Comparison of ENCODE assay signal across 18 cellular contexts in genomic region chr2:38109732-38110181, GRCh38. TPM values are rescaled to one million over a fixed set of nuclear protein-coding genes. Genes with fewer than 3 reads are reported as not detected.
DNase-seq lines count a peak whose midpoint lies in the region; ATAC-seq, FAIRE-seq and TF ChIP-seq lines count a peak whose summit lies in the region.
"Had no signal": no experiment of that assay in that cellular context is flagged by ENCODE, and none has a peak within 500 bp of the region (broad histone marks: within the 10 kb centered on the region; RNA-seq: fewer than 3 reads in every experiment).

No MANE protein-coding gene starts in this region.

- no peak overlapping the region for H3K4me2 ChIP-seq in H9 (ENCODE audit: insufficient read depth, insufficient read length, low read length)
- H3K4me2 ChIP-seq: KMS-11 had no signal

- WGBS in liver = 27% methylated on average over 4 of the region's 4 CpGs
- WGBS in H9 (ENCODE audit: extremely low coverage, insufficient read length, low lambda C conversion rate) = no CpG with 5 or more reads among the region's 4 CpGs

- H3K36me3 ChIP-seq in bronchial epithelial cell (ENCODE audit: control insufficient read depth, insufficient read depth, low read length) (no peaks in the 10 kb centered on the region), liver (ENCODE audit: control insufficient read depth in 4 of 4, insufficient read depth in 3 of 4, low read depth in 1 of 4, low read length in 3 of 4) (no peaks in the 10 kb centered on the region)
- H3K36me3 ChIP-seq: esophagus muscularis mucosa, ovary had no signal

- no peak overlapping the region for H3K27ac Mint-ChIP-seq in H9
- H3K27ac Mint-ChIP-seq in natural killer cell treated with Interleukin-12 subunit alpha and Interleukin-12 subunit beta and Interleukin-15 and Interleukin-18, amount 100 ng/mL, for 72 hours = no peak overlapping the region
- H3K27ac Mint-ChIP-seq: WTC11 had no signal

- H3K4me1 ChIP-seq in liver (ENCODE audit: control insufficient read depth in 4 of 4, insufficient read depth in 4 of 4, low read length in 3 of 4) (peaks cover 14 to 41% (median 28%) of the 10 kb centered on the region in 4 donors), H9 (ENCODE audit: insufficient read depth, low read length) (peaks cover 11% of the 10 kb centered on the region)

- no peak overlapping the region for H4K5ac ChIP-seq in H9 (ENCODE audit: insufficient read length, low read depth, low read length)

- no peak overlapping the region for H3K4me3 Mint-ChIP-seq in H9
- no peak overlapping the region for H3K4me3 Mint-ChIP-seq in natural killer cell treated with Interleukin-12 subunit alpha and Interleukin-12 subunit beta and Interleukin-15 and Interleukin-18, amount 100 ng/mL, for 72 hours
- H3K4me3 Mint-ChIP-seq: WTC11 had no signal

- H3K9me3 ChIP-seq in liver (ENCODE audit: control insufficient read depth in 4 of 4, low read length in 3 of 4) = no peaks in the 10 kb centered on the region
- no peaks in the 10 kb centered on the region for H3K9me3 ChIP-seq in H9 (ENCODE audit: control insufficient read depth, low read depth, low read length)
- H3K9me3 ChIP-seq: esophagus muscularis mucosa, ovary had no signal

- no peak overlapping the region for H3K4ac ChIP-seq in H9 (ENCODE audit: low read depth, low read length)

- peaks cover 4 to 21% (median 10%) of the 10 kb centered on the region in 3 experiments; a peak in 5 of 7 replicates for H3K36me3 Mint-ChIP-seq in H9 (ENCODE audit: insufficient read depth in 1 of 3, low read depth in 3 of 3)
- H3K36me3 Mint-ChIP-seq in natural killer cell treated with Interleukin-12 subunit alpha and Interleukin-12 subunit beta and Interleukin-15 and Interleukin-18, amount 100 ng/mL, for 72 hours = peaks cover 16% of the 10 kb centered on the region

- no peak overlapping the region for H3K14ac ChIP-seq in H9 (ENCODE audit: insufficient read depth, low read length)

- H3K9me3 Mint-ChIP-seq in H9 = peaks cover 17 to 22% of the 10 kb centered on the region in 2 experiments
- H3K9me3 Mint-ChIP-seq in natural killer cell treated with Interleukin-12 subunit alpha and Interleukin-12 subunit beta and Interleukin-15 and Interleukin-18, amount 100 ng/mL, for 72 hours = no peaks in the 10 kb centered on the region

- in situ Hi-C loops in ACHN (cut with HindIII; ENCODE audit: low pct_ligation_motif_present, low pct_unique_long_range_greater_than_20kb, low sequenced_read_pairs) = no loop called here

- H4K91ac ChIP-seq in H9 (ENCODE audit: insufficient read length, low read depth, low read length) = no peak overlapping the region

- DNase-seq in ACHN (peak; percentile 85), bronchial epithelial cell (ENCODE audit: low read depth) (peak; percentile 90), H9 (no peak), NCI-H2081 treated with DMSO at 0.1 percent for 48 hours (lab: John Stamatoyannopoulos, UW) (no peak), NCI-H146 (lab: John Stamatoyannopoulos, UW) (no peak)
- no peak for DNase-seq in natural killer cell treated with Interleukin-12 subunit alpha and Interleukin-12 subunit beta and Interleukin-15 and Interleukin-18, amount 100 ng/mL, for 72 hours (ENCODE audit: low spot score)
- DNase-seq: activated T-cell treated with anti-CD3 and anti-CD28 coated beads, Interleukin-2, amount 50 U/mL, for 48 hours; DND-41; NCI-H345; ovary; SHP77 treated with DMSO at 0.1 percent for 48 hours; stimulated activated CD4-positive, alpha-beta T cell treated with anti-CD3 and anti-CD28 coated beads, Interleukin-4, amount 100 ng/mL, for 4 hours had no signal

- no peak overlapping the region for H3K4me3 ChIP-seq in bronchial epithelial cell (ENCODE audit: low read depth, low read length)
- peak overlapping the region; percentile 25 to 63 (median 32) for H3K4me3 ChIP-seq in liver (ENCODE audit: low read depth in 1 of 3, low read length in 3 of 3)
- H3K4me3 ChIP-seq: esophagus muscularis mucosa, ovary had no signal

- peak overlapping the region; percentile 39 to 68 for H3K9ac ChIP-seq in liver (ENCODE audit: low read depth in 1 of 2, low read length in 2 of 2)
- H3K9ac ChIP-seq in H9 (ENCODE audit: extremely low read depth, insufficient read length, low read length) = no peak overlapping the region
- H3K9ac ChIP-seq: KMS-11 had no signal

- H3K79me1 ChIP-seq in H9 (ENCODE audit: insufficient read depth, low read depth, low read length, poor library complexity, severe bottlenecking) = no peaks in the 10 kb centered on the region

- H3K56ac ChIP-seq in H9 (ENCODE audit: insufficient read length, low read depth, low read length) = no peak overlapping the region

- H4K20me1 ChIP-seq in H9 (ENCODE audit: control insufficient read depth, insufficient read depth, insufficient read length) = no peaks in the 10 kb centered on the region

- H2BK120ac ChIP-seq in H9 (ENCODE audit: low read depth, low read length, poor library complexity, severe bottlenecking) = no peak overlapping the region

- H3K27ac ChIP-seq in liver (ENCODE audit: low read depth in 1 of 2, low read length in 2 of 2) (peak overlapping the region; percentile 84 to 85), H9 (ENCODE audit: insufficient read length, low read depth, low read length) (no peak overlapping the region)
- H3K27ac ChIP-seq: esophagus muscularis mucosa, KMS-11, ovary had no signal

- no peaks in the 10 kb centered on the region for H3K23me2 ChIP-seq in H9 (ENCODE audit: insufficient read length, low read depth, low read length, poor library complexity, severe bottlenecking)

- no peak overlapping the region for H2BK12ac ChIP-seq in H9 (ENCODE audit: insufficient read length, low read depth, low read length)

- peak; percentile 33 to 35 for TF ChIP-seq RAD21 in liver (IDR thresholded peaks at IDR 0.05)

- no peak overlapping the region for H3K18ac ChIP-seq in H9 (ENCODE audit: insufficient read length, low read depth, low read length)

- H3K4me1 Mint-ChIP-seq in H9 = peaks cover 37 to 49% of the 10 kb centered on the region in 2 experiments
- H3K4me1 Mint-ChIP-seq in natural killer cell treated with Interleukin-12 subunit alpha and Interleukin-12 subunit beta and Interleukin-15 and Interleukin-18, amount 100 ng/mL, for 72 hours (ENCODE audit: low read depth in 2 of 2) = peaks cover 14 to 22% of the 10 kb centered on the region in 2 donors

- peak; percentile 61 for ATAC-seq in HG02938 (IDR thresholded peaks at IDR 0.05; ENCODE audit: unreplicated experiment)
- ATAC-seq in natural killer cell treated with Interleukin-12 subunit alpha and Interleukin-12 subunit beta and Interleukin-15 and Interleukin-18, amount 100 ng/mL, for 72 hours = no peak
- ATAC-seq: WTC11 had no signal

- H2BK15ac ChIP-seq in H9 (ENCODE audit: low read depth, low read length) = no peak overlapping the region

- no peak overlapping the region for H2BK20ac ChIP-seq in H9 (ENCODE audit: low read depth, low read length, poor library complexity, severe bottlenecking)

- no peak overlapping the region for H2AK5ac ChIP-seq in H9 (ENCODE audit: insufficient read length, low read length)

- H3T11ph ChIP-seq in H9 (ENCODE audit: low read length) = no peak overlapping the region

- no peak overlapping the region for H3K23ac ChIP-seq in H9 (ENCODE audit: insufficient read length, low read depth, low read length)

- H2AFZ ChIP-seq in H9 (ENCODE audit: low read length) = no peak overlapping the region

- no peak overlapping the region for H2BK5ac ChIP-seq in H9 (ENCODE audit: insufficient read length, low read length)

- no peaks in the 10 kb centered on the region for H3K79me2 ChIP-seq in H9 (ENCODE audit: insufficient read depth, low read length)

- TF ChIP-seq CTCF in bronchial epithelial cell (IDR thresholded peaks at IDR 0.05; ENCODE audit: insufficient read depth, low read length, severe bottlenecking) (no peak), liver (IDR thresholded peaks at IDR 0.05; ENCODE audit: low read depth, low read length, missing input control) (no peak), H9 (conservative IDR thresholded peaks at IDR 0.05) (no peak)

- H4K8ac ChIP-seq in H9 (replicated peaks; ENCODE audit: insufficient read length, low read depth, low read length) = no peak overlapping the region

- H3K27me3 Mint-ChIP-seq in H9 (ENCODE audit: low read depth) = peaks cover 12% of the 10 kb centered on the region
- H3K27me3 Mint-ChIP-seq in natural killer cell treated with Interleukin-12 subunit alpha and Interleukin-12 subunit beta and Interleukin-15 and Interleukin-18, amount 100 ng/mL, for 72 hours = peaks cover 39 to 61% of the 10 kb centered on the region in 2 donors

- H3K27me3 ChIP-seq in bronchial epithelial cell (ENCODE audit: control insufficient read depth, insufficient read depth, low read length) = no peaks in the 10 kb centered on the region
- no peaks in the 10 kb centered on the region for H3K27me3 ChIP-seq in liver (ENCODE audit: control insufficient read depth in 4 of 4, insufficient read depth in 4 of 4, low read length in 3 of 4)
- H3K27me3 ChIP-seq in H9 (ENCODE audit: insufficient read depth, low read length) = no peaks in the 10 kb centered on the region
- H3K27me3 ChIP-seq: esophagus muscularis mucosa, ovary had no signal

- no peak for FAIRE-seq in bronchial epithelial cell (lab: Jason Lieb, UNC)
- FAIRE-seq: islet of Langerhans had no signal

TF ChIP-seq in liver, 16 proteins besides CTCF, POLR2A, EP300 and RAD21 (continues in another document):
- TF ChIP-seq TAF1 (conservative IDR thresholded peaks at IDR 0.05) = peak; percentile 46
- no peak for TF ChIP-seq ZBTB33 (IDR thresholded peaks at IDR 0.05)
- TF ChIP-seq HNF4A (conservative IDR thresholded peaks at IDR 0.05) = peak; percentile 26 to 52
- TF ChIP-seq JUND (IDR thresholded peaks at IDR 0.05) = peak in 1 of 2 donors; percentile 35
- peak; percentile 70 for TF ChIP-seq SP1 (IDR thresholded peaks at IDR 0.05)
- peak; percentile 52 for TF ChIP-seq YY1 (IDR thresholded peaks at IDR 0.05)

RNA-seq across cellular contexts. Expression of gene CYP1B1, which starts 33.8 kb away (rescaled TPM):
- total RNA-seq in bronchial epithelial cell (5.8 and 36.7 TPM in 2 replicates), liver (1 to 10 TPM in 1 of 2 donors, under 1 TPM in 1; 0.84 to 6.8 TPM), H9 (2021) (2.7 and 2.9 TPM in 2 replicates)
- polyA plus RNA-seq in liver = 1 to 10 TPM; 2.7 to 3.6 TPM
- total RNA-seq in natural killer cell treated with Interleukin-12 subunit alpha and Interleukin-12 subunit beta and Interleukin-15 and Interleukin-18, amount 100 ng/mL, for 72 hours = 10 to 100 TPM; 90.3 to 95.7 TPM

Comparison
In these comparisons a context has a peak if more than half of its experiments do, and no peak if none do; other contexts are left out.
1. DNase-seq: peak in ACHN (single experiment) and bronchial epithelial cell (single experiment); none in H9 (single experiment), NCI-H2081 treated with DMSO at 0.1 percent for 48 hours (single experiment), NCI-H146 (single experiment) and natural killer cell treated with Interleukin-12 subunit alpha and Interleukin-12 subunit beta and Interleukin-15 and Interleukin-18, amount 100 ng/mL, for 72 hours (single experiment).